In genomic region chr21:25491267-25491666, GRCh38 we compare ENCODE assay signal across 1 cellular context.
TF ChIP-seq lines count a peak whose summit lies in the region.

No MANE protein-coding gene starts in this region.

TF ChIP-seq in GM23338, 12 proteins besides CTCF, POLR2A, EP300 and RAD21 (continued from another document):
- TF ChIP-seq REST (IDR thresholded peaks at IDR 0.05; ENCODE audit: unreplicated experiment) (no peak), EZH2 (IDR thresholded peaks at IDR 0.05; ENCODE audit: low read depth, unreplicated experiment) (no peak), ZNF331 (CRISPR knock-in tag; IDR thresholded peaks at IDR 0.05; ENCODE audit: low read depth) (no peak), EZH2phosphoT487 (IDR thresholded peaks at IDR 0.05; ENCODE audit: unreplicated experiment) (no peak), STAT1 (IDR thresholded peaks at IDR 0.05; ENCODE audit: unreplicated experiment) (no peak), POLR2AphosphoS5 (IDR thresholded peaks at IDR 0.05; ENCODE audit: low read depth) (no peak), ETS1 (IDR thresholded peaks at IDR 0.05) (no peak), ZNF462 (CRISPR knock-in tag; IDR thresholded peaks at IDR 0.05) (no peak), NANOG (IDR thresholded peaks at IDR 0.05; ENCODE audit: borderline replicate concordance) (no peak)
